8 cellular contexts compared by ENCODE assay signal in genomic region chr10:14991036-14991749, GRCh38. TPM values are rescaled to one million over a fixed set of nuclear protein-coding genes. Genes with fewer than 3 reads are reported as not detected.
A peak's percentile ranks its signal among the peaks of the same experiment; 100 is the strongest.
DNase-seq lines count a peak whose midpoint lies in the region; ATAC-seq and TF ChIP-seq lines count a peak whose summit lies in the region.
"Not testable (repeated sequence)": the region's sequence is repeated elsewhere in the genome, so short reads cannot be mapped to it uniquely, and the experiment has no call there.

No MANE protein-coding gene starts in this region.

- peak in 9 of 10 experiments; percentile 6 to 58 (median 19) for DNase-seq in CD4-positive, alpha-beta T cell
- DNase-seq in H4 (ENCODE audit: low spot score), result peak; percentile 12
- DNase-seq in activated CD4-positive, alpha-beta T cell treated with anti-CD3 and anti-CD28 coated beads, Interleukin-2, amount 50 U/mL, for 48 hours, result peak; percentile 71 to 79
- DNase-seq in amniotic stem cell (lab: John Stamatoyannopoulos, UW), result peak; percentile 52
- DNase-seq in fibroblast of villous mesenchyme (ENCODE audit: low read depth), result peak; percentile 43
- DNase-seq in non-pigmented ciliary epithelial cell (ENCODE audit: low read depth), result peak; percentile 10
- DNase-seq in stimulated activated CD8-positive, alpha-beta memory T cell treated with anti-CD3 and anti-CD28 coated beads, Interleukin-12 subunit alpha, Interleukin-12 subunit beta, amount 100 ng/mL, for 4 hours (ENCODE audit: low read depth), result peak; percentile 10

- H3K4me1 Mint-ChIP-seq in CD4-positive, alpha-beta T cell (ENCODE audit: low read depth), result not testable (repeated sequence)

- not testable (repeated sequence) for H3K36me3 ChIP-seq in OCI-LY3 (replicated peaks; ENCODE audit: low read depth, low read length)

- H3K27ac ChIP-seq in CD4-positive, alpha-beta T cell (ENCODE audit: low read depth, low read length); OCI-LY3 (ENCODE audit: low read length): not testable (repeated sequence)

- peak; percentile 47 for TF ChIP-seq CTCF in CD4-positive, alpha-beta T cell (IDR thresholded peaks at IDR 0.05)
- TF ChIP-seq CTCF in OCI-LY3 (IDR thresholded peaks at IDR 0.05; ENCODE audit: low read depth, low read length) (peak; percentile 33), fibroblast of villous mesenchyme (IDR thresholded peaks at IDR 0.05; ENCODE audit: insufficient read depth, low read depth, low read length) (peak; percentile 38)

- H3K4me3 Mint-ChIP-seq in CD4-positive, alpha-beta T cell, result not testable (repeated sequence)

- not testable (repeated sequence) for H3K4me1 ChIP-seq in OCI-LY3 (ENCODE audit: low read length)

- ATAC-seq in CD4-positive, alpha-beta T cell (ENCODE audit: poor library complexity), result not testable (repeated sequence)

- H3K9me3 ChIP-seq in CD4-positive, alpha-beta T cell (ENCODE audit: control insufficient read depth, low read length); OCI-LY3 (ENCODE audit: insufficient read depth, low read length): not testable (repeated sequence)

- H3K27me3 Mint-ChIP-seq in CD4-positive, alpha-beta T cell, result not testable (repeated sequence)

- H3K9ac ChIP-seq in OCI-LY3 (ENCODE audit: low read length), result not testable (repeated sequence)

- H3K27me3 ChIP-seq in CD4-positive, alpha-beta T cell (ENCODE audit: control insufficient read depth, insufficient read depth, low read length); OCI-LY3 (ENCODE audit: low read depth, low read length): not testable (repeated sequence)

- POLR2A ChIA-PET in CD4-positive, alpha-beta T cell (lab: Charles Lee), result not testable (repeated sequence)

- H3K4me3 ChIP-seq in OCI-LY3 (ENCODE audit: low read length); fibroblast of villous mesenchyme (ENCODE audit: low read depth, low read length): not testable (repeated sequence)

- H3K4me2 ChIP-seq in OCI-LY3 (ENCODE audit: low read length), result 0 out of 2 replicates have a peak overlapping the region, but pooled peaks have one; percentile 12

- CTCF ChIA-PET in CD4-positive, alpha-beta T cell (lab: Charles Lee), result not testable (repeated sequence)

- not testable (repeated sequence) for H3K36me3 Mint-ChIP-seq in CD4-positive, alpha-beta T cell (ENCODE audit: low read depth)

- intact Hi-C loops in CD4-positive, alpha-beta T cell (cut with DNase I, micrococcal nuclease), result loop anchor here (1.0 to 5.0 kb wide), 3 partner anchors 96 to 381 kb away; partner anchors contain the start of genes ACBD7 (in 1 of the 2) and FAM171A1 (in 1 of the 2)

- H3K27ac Mint-ChIP-seq in CD4-positive, alpha-beta T cell, result not testable (repeated sequence)

- H3K79me2 ChIP-seq in OCI-LY3 (ENCODE audit: low read length), result not testable (repeated sequence)

- H2AFZ ChIP-seq in OCI-LY3 (ENCODE audit: low read depth, low read length), result not testable (repeated sequence)

- not testable (repeated sequence) for H3K9me3 Mint-ChIP-seq in CD4-positive, alpha-beta T cell

- not testable (repeated sequence) for H4K20me1 ChIP-seq in OCI-LY3 (ENCODE audit: insufficient read depth, low read length)

RNA-seq across cellular contexts. Expression of gene MEIG1, which starts 32.0 kb away (rescaled TPM):
- not detected for total RNA-seq in CD4-positive, alpha-beta T cell
- 1.2 and 1.9 TPM in 2 replicates for total RNA-seq in H4 (2014; rRNA removed; shearing (Covaris generic))
- total RNA-seq in fibroblast of villous mesenchyme, result 0.32 TPM in 1 of 2 replicates, not detected in the other

RNA-seq across cellular contexts. Expression of gene DCLRE1C, which starts 37.3 kb away (rescaled TPM):
- total RNA-seq in CD4-positive, alpha-beta T cell, result 10 to 100 TPM; 11.0 to 15.4 TPM
- total RNA-seq in H4 (2014; rRNA removed; shearing (Covaris generic)), result 3.5 and 6.6 TPM in 2 replicates
- total RNA-seq in fibroblast of villous mesenchyme, result 9.5 and 12.6 TPM in 2 replicates

RNA-seq across cellular contexts. Expression of gene OLAH, which starts 52.5 kb away (rescaled TPM):
- total RNA-seq in CD4-positive, alpha-beta T cell, result under 1 TPM; 0.22 to 0.34 TPM
- 0.74 TPM in 1 of 2 replicates, not detected in the other for total RNA-seq in H4 (2014; rRNA removed; shearing (Covaris generic))
- not detected in 2 replicates for total RNA-seq in fibroblast of villous mesenchyme

Comparison
In these comparisons a context has a peak if more than half of its experiments do, and no peak if none do; other contexts are left out.
1. DNase-seq: peak in every context shown above with its lines; median percentile 75 in activated CD4-positive, alpha-beta T cell treated with anti-CD3 and anti-CD28 coated beads, Interleukin-2, amount 50 U/mL, for 48 hours; 52 in amniotic stem cell; 43 in fibroblast of villous mesenchyme; 19 in CD4-positive, alpha-beta T cell; 12 in H4; 10 in non-pigmented ciliary epithelial cell; 10 in stimulated activated CD8-positive, alpha-beta memory T cell treated with anti-CD3 and anti-CD28 coated beads, Interleukin-12 subunit alpha, Interleukin-12 subunit beta, amount 100 ng/mL, for 4 hours.